Comparison of ENCODE assay signal across 18 cellular contexts in the genomic region with DNA sequence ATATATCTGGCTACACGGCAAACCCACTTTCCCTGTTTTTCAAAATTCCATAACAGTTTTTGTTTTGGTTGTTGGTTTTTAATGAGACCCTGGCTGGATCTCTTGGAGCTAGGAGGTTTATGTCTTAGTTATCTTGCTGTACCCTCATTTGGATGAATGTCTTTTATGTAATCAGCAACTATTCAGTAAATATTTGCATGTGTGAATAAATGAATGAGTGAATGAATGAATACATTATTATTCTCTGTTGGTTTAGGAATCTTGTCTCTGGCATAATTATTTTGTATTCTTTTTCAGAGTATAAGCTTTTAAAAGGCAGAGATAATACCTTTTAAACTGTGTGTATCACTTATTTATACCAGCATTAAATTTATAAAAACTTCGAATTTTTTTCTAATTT. TPM values are rescaled to one million over a fixed set of nuclear protein-coding genes. Genes with fewer than 3 reads are reported as not detected.
A peak's percentile ranks its signal among the peaks of the same experiment; 100 is the strongest.
DNase-seq lines count a peak whose midpoint lies in the region; ATAC-seq, FAIRE-seq and TF ChIP-seq lines count a peak whose summit lies in the region.
"Had no signal": no experiment of that assay in that cellular context is flagged by ENCODE, and none has a peak within 500 bp of the region (broad histone marks: within the 10 kb centered on the region; RNA-seq: fewer than 3 reads in every experiment).

No MANE protein-coding gene starts in this region.

- H3K27me3 ChIP-seq in mammary epithelial cell (ENCODE audit: insufficient read depth, low read length) (no peaks in the 10 kb centered on the region), breast epithelium (no peaks in the 10 kb centered on the region), Panc1 (ENCODE audit: control insufficient read depth, insufficient read depth, low read length) (no peaks in the 10 kb centered on the region), subcutaneous abdominal adipose tissue (ENCODE audit: control insufficient read depth in 5 of 5, insufficient read depth in 4 of 5, low read length in 5 of 5) (no peaks in the 10 kb centered on the region)

- peak; percentile 33 for FAIRE-seq in islet of Langerhans (lab: Jason Lieb, UNC)
- FAIRE-seq: GM12892 had no signal

- H3K36me3 ChIP-seq in mammary epithelial cell (ENCODE audit: insufficient read depth, low read length) = no peaks in the 10 kb centered on the region
- H3K36me3 ChIP-seq in breast epithelium = no peaks in the 10 kb centered on the region
- H3K36me3 ChIP-seq in Panc1 (ENCODE audit: control insufficient read depth, insufficient read depth, low read length) = no peaks in the 10 kb centered on the region
- no peaks in the 10 kb centered on the region for H3K36me3 ChIP-seq in subcutaneous abdominal adipose tissue (ENCODE audit: control insufficient read depth in 5 of 5, insufficient read depth in 5 of 5, low read length in 5 of 5)

- DNase-seq in mammary epithelial cell = no peak
- DNase-seq in breast epithelium (ENCODE audit: low spot score in 2 of 2) = no peak
- no peak for DNase-seq in Panc1 (ENCODE audit: low read depth, low spot score)
- DNase-seq in NCI-H1417 (lab: John Stamatoyannopoulos, UW) = no peak
- DNase-seq in HPDE6-E6E7 (ENCODE audit: extremely low spot score) = no peak
- DNase-seq: Calu3, DMS79, GOT3, NCI-H1930, NCI-H2171 treated with DMSO at 0.1 percent for 48 hours, NCI-H82, SHP77 had no signal

- H3K27ac ChIP-seq in mammary epithelial cell (ENCODE audit: insufficient read depth, low read depth, low read length) (no peak overlapping the region), breast epithelium (no peak overlapping the region), Panc1 (ENCODE audit: low read length) (peak overlapping the region; percentile 93; the same call in 1 of the 2 replicates), subcutaneous abdominal adipose tissue (ENCODE audit: low read depth, low read length) (peak overlapping the region; percentile 98)
- H3K27ac ChIP-seq: 22Rv1 had no signal

- no peak for ATAC-seq in Panc1
- ATAC-seq in HG03520 (IDR thresholded peaks at IDR 0.05; ENCODE audit: unreplicated experiment) = no peak

- H3K9ac ChIP-seq in mammary epithelial cell (ENCODE audit: insufficient read depth, low read length) = no peak overlapping the region
- no peak overlapping the region for H3K9ac ChIP-seq in subcutaneous abdominal adipose tissue (ENCODE audit: low read length in 5 of 5)

- peaks cover 19% of the 10 kb centered on the region for H3K4me1 ChIP-seq in mammary epithelial cell (ENCODE audit: insufficient read depth, low read length)
- no peaks in the 10 kb centered on the region for H3K4me1 ChIP-seq in breast epithelium
- peaks cover 59% of the 10 kb centered on the region for H3K4me1 ChIP-seq in Panc1 (ENCODE audit: control insufficient read depth, insufficient read depth, low read length)
- H3K4me1 ChIP-seq in subcutaneous abdominal adipose tissue (ENCODE audit: control insufficient read depth in 5 of 5, insufficient read depth in 5 of 5, low read length in 5 of 5) = peaks cover 2 to 65% (median 58%) of the 10 kb centered on the region in 5 donors

- TF ChIP-seq CTCF in mammary epithelial cell (conservative IDR thresholded peaks at IDR 0.05 in 1 of 2, IDR thresholded peaks at IDR 0.05 in 1 of 2; ENCODE audit: extremely low read depth in 1 of 2, insufficient read depth in 1 of 2, low read depth in 1 of 2, low read length in 2 of 2) (no peak), breast epithelium (IDR thresholded peaks at IDR 0.05) (no peak), Panc1 (IDR thresholded peaks at IDR 0.05) (no peak)

- no peak overlapping the region for H2AFZ ChIP-seq in mammary epithelial cell (ENCODE audit: low read depth, low read length)

- H4K20me1 ChIP-seq in mammary epithelial cell (ENCODE audit: insufficient read depth, low read length) = no peaks in the 10 kb centered on the region

- POLR2A ChIA-PET in Panc1 (lab: Charles Lee) = no interaction called here

- intact Hi-C loops in mammary epithelial cell (cut with micrococcal nuclease) = loop anchor here (5.0 kb wide), 1 partner anchor 44 kb away; no protein-coding TSS in a partner anchor
- intact Hi-C loops in breast epithelium (cut with DNase I; ENCODE audit: low total_unique reads) = no loop called here
- intact Hi-C loops in Panc1 (cut with micrococcal nuclease; ENCODE audit: unreplicated experiment) = loop anchor here (10.0 kb wide), 1 partner anchor 89 kb away; no protein-coding TSS in a partner anchor

- TF ChIP-seq POLR2A in breast epithelium (IDR thresholded peaks at IDR 0.05) = no peak

- H3K9me3 ChIP-seq in mammary epithelial cell (replicated peaks; ENCODE audit: insufficient read depth, low read length) (no peaks in the 10 kb centered on the region), breast epithelium (no peaks in the 10 kb centered on the region), Panc1 (ENCODE audit: control insufficient read depth, insufficient read depth, low read depth, low read length) (no peaks in the 10 kb centered on the region), subcutaneous abdominal adipose tissue (ENCODE audit: control insufficient read depth in 5 of 5, low read length in 5 of 5) (no peaks in the 10 kb centered on the region)

- WGBS in mammary epithelial cell (ENCODE audit: low coverage, missing lambda C conversion rate) = 100% methylated on average over 2 of the region's 2 CpGs

- no TSS peak for BruUV-seq in mammary epithelial cell (replicated peaks; lab: Mats Ljungman, UMichigan)
- BruUV-seq in Panc1 (replicated peaks; lab: Mats Ljungman, UMichigan) = no TSS peak

- no peak overlapping the region for H3K4me3 ChIP-seq in mammary epithelial cell (replicated peaks in 1 of 3; ENCODE audit: insufficient read depth in 1 of 3, low read depth in 2 of 3, low read length in 3 of 3)
- H3K4me3 ChIP-seq in breast epithelium = no peak overlapping the region
- no peak overlapping the region for H3K4me3 ChIP-seq in Panc1 (ENCODE audit: low read depth in 2 of 2, low read length in 2 of 2)
- H3K4me3 ChIP-seq in subcutaneous abdominal adipose tissue (ENCODE audit: low read depth in 1 of 5, low read length in 5 of 5) = peak overlapping the region in 1 of 5 donors; percentile 22

- H3K4me2 ChIP-seq in mammary epithelial cell (ENCODE audit: insufficient read depth, low read depth, low read length) = peak overlapping the region; percentile 15

- CTCF ChIA-PET in mammary epithelial cell (lab: Charles Lee; ENCODE audit: low non-redundant PET) = no interaction called here
- CTCF ChIA-PET in Panc1 (lab: Charles Lee) = no interaction called here

- dilution Hi-C loops in mammary epithelial cell (cut with HindIII; ENCODE audit: low sequenced_read_pairs) = no loop called here

- in situ Hi-C loops in mammary epithelial cell (cut with MboI; ENCODE audit: low sequenced_read_pairs in 2 of 2) = no loop called here
- in situ Hi-C loops in Panc1 (cut with HindIII; ENCODE audit: low pct_unique_long_range_greater_than_20kb, low sequenced_read_pairs) = no loop called here

- H3K79me2 ChIP-seq in mammary epithelial cell (ENCODE audit: insufficient read depth, low read length) = peaks cover 91% of the 10 kb centered on the region

RNA-seq across cellular contexts. Expression of a gene that starts 3.2 kb away (rescaled TPM):
- total RNA-seq in mammary epithelial cell = under 1 TPM in 1 of 2 donors, not detected in 1; 0.42 TPM
- 0.05 TPM for polyA plus RNA-seq in mammary epithelial cell
- not detected for polyA minus RNA-seq in mammary epithelial cell
- under 1 TPM in 1 of 3 donors, not detected in 2; 0.15 TPM for total RNA-seq in breast epithelium
- 0.26 TPM for total RNA-seq in Panc1 (2021; ENCODE audit: unreplicated experiment)
- not detected for polyA plus RNA-seq in Panc1 (2012; ENCODE audit: insufficient read length)
- total RNA-seq: G401 had no signal

RNA-seq across cellular contexts. Expression of a gene that starts 4.3 kb away (rescaled TPM):
- total RNA-seq in mammary epithelial cell (10 to 100 TPM; 74.8 to 85.0 TPM), breast epithelium (100 to 1,000 TPM in 1 of 3 donors, 10 to 100 TPM in 2; 86.9 to 101 (median 93.4) TPM), Panc1 (2021; ENCODE audit: unreplicated experiment) (89.3 TPM)
- 36.5 TPM for polyA plus RNA-seq in mammary epithelial cell
- polyA minus RNA-seq in mammary epithelial cell = 28.9 TPM
- 56.1 TPM for polyA plus RNA-seq in Panc1 (2012; ENCODE audit: insufficient read length)

Comparison
In these comparisons a context has a peak if more than half of its experiments do, and no peak if none do; other contexts are left out.
1. H3K27ac ChIP-seq: peak in Panc1 (single experiment) and subcutaneous abdominal adipose tissue (single experiment); none in mammary epithelial cell (single experiment) and breast epithelium (0 of 2).